In genomic region chr9:137743695-137744094, GRCh38 we compare ENCODE assay signal across 16 cellular contexts.
"Had no signal": no experiment of that assay in that cellular context is flagged by ENCODE, and none has a peak within 500 bp of the region (broad histone marks: within the 10 kb centered on the region; RNA-seq: fewer than 3 reads in every experiment).

No MANE protein-coding gene starts in this region.

- ATAC-seq: sciatic nerve, T-helper 17 cell had no signal

- H3K4me3 ChIP-seq: ovary, tibial artery had no signal

- H3K27ac Mint-ChIP-seq: activated CD4-positive, alpha-beta T cell treated with anti-CD3 and anti-CD28 coated beads, Interleukin-2, amount 10 ng/mL, durations not matched to agents 24 days and 14 days; dendritic cell treated with granulocyte-macrophage colony-stimulating factor and Interleukin-4, amounts not matched to agents 40 ng/mL and 50 ng/mL, for 4 days; T-helper 17 cell had no signal

- DNase-seq: activated CD4-positive, alpha-beta T cell treated with anti-CD3 and anti-CD28 coated beads, Interleukin-2, amount 10 ng/mL, durations not matched to agents 24 days and 14 days; activated CD4-positive, CD25-positive, alpha-beta regulatory T cell; activated CD8-positive, alpha-beta memory T cell treated with anti-CD3 and anti-CD28 coated beads for 24 hours; activated naive CD4-positive, alpha-beta T cell treated with Interleukin-2 at 50 U/mL for 16 hours; anterior cingulate cortex; cerebellar nuclear complex; effector memory CD4-positive, alpha-beta T cell; foreskin melanocyte; immature natural killer cell; midbrain; T-helper 17 cell; tibial artery had no signal

- H3K36me3 ChIP-seq: ovary had no signal

- H3K27me3 ChIP-seq: ovary, tibial artery had no signal

- H3K4me3 Mint-ChIP-seq: activated CD4-positive, alpha-beta T cell treated with anti-CD3 and anti-CD28 coated beads, Interleukin-2, amount 10 ng/mL, durations not matched to agents 24 days and 14 days; dendritic cell treated with granulocyte-macrophage colony-stimulating factor and Interleukin-4, amounts not matched to agents 40 ng/mL and 50 ng/mL, for 4 days; immature natural killer cell; neural crest cell; T-helper 17 cell had no signal

- H3K9me3 ChIP-seq: ovary, tibial artery had no signal

- H3K27ac ChIP-seq: ovary, tibial artery had no signal

- H3K9me3 Mint-ChIP-seq: activated CD4-positive, alpha-beta T cell treated with anti-CD3 and anti-CD28 coated beads, Interleukin-2, amount 10 ng/mL, durations not matched to agents 24 days and 14 days; dendritic cell treated with granulocyte-macrophage colony-stimulating factor and Interleukin-4, amounts not matched to agents 40 ng/mL and 50 ng/mL, for 4 days; immature natural killer cell; neural crest cell had no signal

- H3K27me3 Mint-ChIP-seq: activated CD4-positive, alpha-beta T cell treated with anti-CD3 and anti-CD28 coated beads, Interleukin-2, amount 10 ng/mL, durations not matched to agents 24 days and 14 days; dendritic cell treated with granulocyte-macrophage colony-stimulating factor and Interleukin-4, amounts not matched to agents 40 ng/mL and 50 ng/mL, for 4 days; T-helper 17 cell had no signal
